ENCODE assay signal across 11 cellular contexts in the genomic region with DNA sequence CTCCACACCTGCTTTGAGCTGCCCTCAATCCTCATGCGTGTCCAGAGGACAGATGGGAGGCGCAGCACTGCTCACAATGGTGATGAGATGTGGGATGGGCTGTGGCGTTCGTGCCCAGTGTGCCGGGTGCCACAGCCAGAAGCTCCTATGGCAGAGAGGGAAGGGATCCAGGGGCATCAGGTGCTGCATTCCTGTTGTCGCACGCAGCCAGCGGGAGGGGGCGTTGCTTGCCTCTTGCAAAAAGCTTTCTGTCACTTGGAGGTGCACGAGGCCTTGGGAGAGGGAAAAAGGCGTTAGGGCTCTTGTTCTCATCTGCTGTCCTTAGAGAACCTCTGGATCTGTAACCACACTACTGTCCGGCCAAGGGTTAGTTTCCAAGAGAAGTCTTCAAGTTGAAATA. TPM values are rescaled to one million over a fixed set of nuclear protein-coding genes. Genes with fewer than 3 reads are reported as not detected.
DNase-seq lines count a peak whose midpoint lies in the region; ATAC-seq, FAIRE-seq and TF ChIP-seq lines count a peak whose summit lies in the region.
"Had no signal": no experiment of that assay in that cellular context is flagged by ENCODE, and none has a peak within 500 bp of the region (broad histone marks: within the 10 kb centered on the region; RNA-seq: fewer than 3 reads in every experiment).

No MANE protein-coding gene starts in this region.

- H3K9me3 ChIP-seq in Caco-2 (no peaks in the 10 kb centered on the region), OCI-LY3 (ENCODE audit: insufficient read depth, low read length) (no peaks in the 10 kb centered on the region), kidney (ENCODE audit: control insufficient read depth in 1 of 2, low read length in 2 of 2) (no peaks in the 10 kb centered on the region), suprapubic skin (no peaks in the 10 kb centered on the region)
- H3K9me3 ChIP-seq: ascending aorta had no signal

- H3K27ac ChIP-seq in OCI-LY3 (ENCODE audit: low read length) (no peak overlapping the region), kidney (ENCODE audit: low read depth in 2 of 2, low read length in 2 of 2) (no peak overlapping the region), suprapubic skin (no peak overlapping the region)
- H3K27ac ChIP-seq: ascending aorta, uterus had no signal

- DNase-seq in Caco-2 = peak; percentile 47 to 60
- DNase-seq in HFF-Myc (ENCODE audit: extremely low read depth, low read depth) = no peak
- DNase-seq in kidney = peak; percentile 64
- DNase-seq in suprapubic skin (ENCODE audit: low spot score in 2 of 2) = no peak
- DNase-seq in central memory CD4-positive, alpha-beta T cell = no peak
- DNase-seq in GM20000 (ENCODE audit: low spot score) = no peak
- DNase-seq: NCI-H2081 treated with DMSO at 0.1 percent for 48 hours had no signal

- H3K79me2 ChIP-seq in OCI-LY3 (ENCODE audit: low read length) = no peaks in the 10 kb centered on the region

- H3K27me3 ChIP-seq in Caco-2 (replicated peaks; ENCODE audit: control insufficient read depth, insufficient read depth, low read length) (no peaks in the 10 kb centered on the region; the same call in 1 of the 2 replicates), OCI-LY3 (ENCODE audit: low read depth, low read length) (no peaks in the 10 kb centered on the region), suprapubic skin (no peaks in the 10 kb centered on the region)
- H3K27me3 ChIP-seq: ascending aorta, uterus had no signal

- peaks cover 2% of the 10 kb centered on the region for H3K9me3 Mint-ChIP-seq in Caco-2 (ENCODE audit: unreplicated experiment)

- no peaks in the 10 kb centered on the region for H3K4me1 ChIP-seq in Caco-2
- H3K4me1 ChIP-seq in OCI-LY3 (ENCODE audit: low read length) = peaks cover 9% of the 10 kb centered on the region
- peaks cover 0 to 18% of the 10 kb centered on the region in 2 donors for H3K4me1 ChIP-seq in kidney (ENCODE audit: control insufficient read depth in 1 of 2, insufficient read depth in 1 of 2, low read depth in 1 of 2, low read length in 2 of 2)
- peaks cover 3% of the 10 kb centered on the region for H3K4me1 ChIP-seq in suprapubic skin
- H3K4me1 ChIP-seq: ascending aorta, uterus had no signal

- H3K27ac Mint-ChIP-seq in Caco-2 (ENCODE audit: unreplicated experiment) = no peak overlapping the region

- no peaks in the 10 kb centered on the region for H3K36me3 ChIP-seq in Caco-2 (ENCODE audit: control insufficient read depth, insufficient read depth, low read length)
- H3K36me3 ChIP-seq in OCI-LY3 (replicated peaks; ENCODE audit: low read depth, low read length) = no peaks in the 10 kb centered on the region
- H3K36me3 ChIP-seq in kidney (ENCODE audit: control insufficient read depth in 1 of 2, insufficient read depth in 2 of 2, low read length in 2 of 2) = peaks cover 0 to 5% of the 10 kb centered on the region in 2 donors
- H3K36me3 ChIP-seq in suprapubic skin = no peaks in the 10 kb centered on the region
- H3K36me3 ChIP-seq: ascending aorta, uterus had no signal

- H3K27me3 Mint-ChIP-seq in Caco-2 (ENCODE audit: insufficient read depth, unreplicated experiment) = no peaks in the 10 kb centered on the region

- POLR2A ChIA-PET in Caco-2 (lab: Charles Lee) = interaction anchor here (0.9 kb wide), 1 partner anchor 53 kb away, joined by 3 read pairs; no protein-coding TSS in a partner anchor

- TF ChIP-seq POLR2A in suprapubic skin (IDR thresholded peaks at IDR 0.05) = no peak

- intact Hi-C loops in Caco-2 (cut with micrococcal nuclease; ENCODE audit: unreplicated experiment) (loop anchor here (1.0 kb wide), 1 partner anchor 22 kb away; no protein-coding TSS in a partner anchor), kidney (cut with DNase I) (no loop called here)

- no peak for FAIRE-seq in kidney (lab: Jason Lieb, UNC)

- H3K36me3 Mint-ChIP-seq in Caco-2 (ENCODE audit: insufficient read depth, unreplicated experiment) = no peaks in the 10 kb centered on the region

- CTCF ChIA-PET in Caco-2 (lab: Charles Lee) = interaction anchor here (0.5 to 1.2 kb wide), 3 partner anchors 13 to 23 kb away, joined by 3 to 6 read pairs (median 5); no protein-coding TSS in a partner anchor

- no peak overlapping the region for H2AFZ ChIP-seq in OCI-LY3 (ENCODE audit: low read depth, low read length)

- 35% methylated on average over 12 of the region's 12 CpGs for WGBS in suprapubic skin

- no peak overlapping the region for H3K4me3 Mint-ChIP-seq in Caco-2 (ENCODE audit: unreplicated experiment)

- H3K4me1 Mint-ChIP-seq in Caco-2 (ENCODE audit: low read depth, unreplicated experiment) = no peaks in the 10 kb centered on the region

- TF ChIP-seq CTCF in Caco-2 (IDR thresholded peaks at IDR 0.05; ENCODE audit: insufficient read depth in 1 of 2, low read depth in 1 of 2, low read length in 1 of 2, severe bottlenecking in 1 of 2, unreplicated experiment in 1 of 2) (peak; percentile 25 to 51), HFF-Myc (IDR thresholded peaks at IDR 0.05; ENCODE audit: low read depth, low read length, missing control alignments) (peak; percentile 29), OCI-LY3 (IDR thresholded peaks at IDR 0.05; ENCODE audit: low read depth, low read length) (peak; percentile 28; the same call in 1 of the 2 replicates), kidney (IDR thresholded peaks at IDR 0.05; ENCODE audit: borderline replicate concordance, extremely low read depth, insufficient read depth) (no peak), suprapubic skin (IDR thresholded peaks at IDR 0.05) (no peak), GM20000 (IDR thresholded peaks at IDR 0.05; ENCODE audit: extremely low read depth, missing control alignments) (no peak)

- no peaks in the 10 kb centered on the region for H4K20me1 ChIP-seq in OCI-LY3 (ENCODE audit: insufficient read depth, low read length)

- H3K9ac ChIP-seq in OCI-LY3 (ENCODE audit: low read length) (no peak overlapping the region), kidney (ENCODE audit: low read length in 2 of 2) (no peak overlapping the region)

- TF ChIP-seq EP300 in suprapubic skin (IDR thresholded peaks at IDR 0.05) = no peak

- H3K4me2 ChIP-seq in OCI-LY3 (ENCODE audit: low read length) = no peak overlapping the region

- no peak for ATAC-seq in HG03159 (IDR thresholded peaks at IDR 0.05; ENCODE audit: unreplicated experiment)

- H3K4me3 ChIP-seq in Caco-2 (ENCODE audit: low read depth, low read length) (no peak overlapping the region), HFF-Myc (replicated peaks; ENCODE audit: low read depth, low read length) (no peak overlapping the region), OCI-LY3 (ENCODE audit: low read length) (no peak overlapping the region), kidney (ENCODE audit: low read length in 2 of 2) (no peak overlapping the region), suprapubic skin (no peak overlapping the region)
- H3K4me3 ChIP-seq: ascending aorta, uterus had no signal

- BruUV-seq in Caco-2 (replicated peaks; lab: Mats Ljungman, UMichigan) = no TSS peak

RNA-seq across cellular contexts. Expression of gene ALLC, which starts 29.2 kb away (rescaled TPM):
- total RNA-seq in Caco-2 (2022) (not detected in 2 replicates), kidney (not detected), suprapubic skin (not detected)
- polyA plus RNA-seq in kidney (ENCODE audit: insufficient read depth, low read depth, low replicate concordance) = 1.3 TPM
- total RNA-seq: ascending aorta, uterus had no signal

RNA-seq across cellular contexts. Expression of gene COLEC11, which starts 33.9 kb away (rescaled TPM):
- total RNA-seq in Caco-2 (2022) (not detected in 2 replicates), kidney (7.6 TPM), suprapubic skin (under 1 TPM in 2 of 4 donors, not detected in 2; 0.39 to 0.68 TPM)
- 34.6 TPM for polyA plus RNA-seq in kidney (ENCODE audit: insufficient read depth, low read depth, low replicate concordance)

RNA-seq across cellular contexts. Expression of gene RPS7, which starts 53.7 kb away (rescaled TPM):
- total RNA-seq in Caco-2 (2022) (2,077 and 2,101 TPM in 2 replicates), kidney (992 TPM), suprapubic skin (1,000 to 10,000 TPM; 1,595 to 3,203 (median 2,542) TPM)
- 1,826 TPM for polyA plus RNA-seq in kidney (ENCODE audit: insufficient read depth, low read depth, low replicate concordance)

Comparison
In these comparisons a context has a peak if more than half of its experiments do, and no peak if none do; other contexts are left out.
1. DNase-seq: peak in Caco-2 (2 of 2) and kidney (single experiment); none in HFF-Myc (single experiment), suprapubic skin (0 of 2), central memory CD4-positive, alpha-beta T cell (single experiment) and GM20000 (single experiment).
2. CTCF ChIP-seq: peak in Caco-2 (2 of 2), HFF-Myc (single experiment) and OCI-LY3 (single experiment); none in kidney (single experiment), suprapubic skin (0 of 2) and GM20000 (single experiment).